8 cellular contexts compared by ENCODE assay signal in the genomic region with DNA sequence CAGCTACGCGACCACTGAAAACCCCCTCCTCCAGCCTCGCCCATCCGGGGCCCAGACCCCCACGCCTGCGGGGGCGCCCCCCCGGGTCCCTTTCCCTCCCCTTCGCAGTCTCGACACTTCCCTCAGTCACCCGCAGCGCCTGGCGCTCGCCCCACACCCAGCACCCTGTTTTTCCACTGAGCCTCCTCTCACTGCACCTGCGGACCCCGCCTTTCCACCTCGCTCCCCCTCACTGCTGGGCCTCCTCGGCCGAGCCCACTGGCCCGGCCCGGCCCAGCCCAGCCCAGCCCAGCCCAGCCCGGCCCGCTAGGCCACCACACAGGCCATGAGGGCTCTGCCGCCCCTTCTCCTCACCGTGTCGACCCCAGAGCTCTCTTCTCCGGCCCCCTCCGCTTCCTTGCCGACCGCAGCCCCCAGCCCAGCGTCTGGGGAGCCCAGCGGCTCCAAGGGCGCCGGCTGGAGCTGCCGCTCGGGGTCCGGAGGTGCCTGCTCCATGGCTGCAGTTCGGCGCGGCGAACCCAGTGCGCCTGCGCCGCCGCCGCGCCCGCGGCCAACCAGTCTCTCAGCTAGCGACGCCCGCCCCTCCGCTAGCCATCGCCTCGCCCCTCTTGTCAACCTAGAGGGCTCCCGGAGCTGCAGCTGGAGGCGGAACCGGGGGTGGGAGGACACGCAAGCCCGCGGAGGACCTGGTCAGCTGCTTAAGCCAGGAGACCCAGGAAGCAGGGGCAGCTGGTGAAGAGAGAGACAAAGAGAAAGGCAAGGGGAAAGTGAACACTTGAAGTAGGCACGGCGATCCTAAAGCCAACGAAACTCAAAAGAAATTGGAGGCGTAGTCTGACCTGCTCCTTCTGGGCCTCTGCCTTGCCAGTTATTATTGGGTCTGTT. TPM values are rescaled to one million over a fixed set of nuclear protein-coding genes. Genes with fewer than 3 reads are reported as not detected.
DNase-seq lines count a peak whose midpoint lies in the region; ATAC-seq and TF ChIP-seq lines count a peak whose summit lies in the region.

A gene (minus strand): TSS at position 525 of the 885 bp plus-strand sequence. CDS start 30 bp downstream, at position 495.

- H3K9me3 Mint-ChIP-seq in activated naive CD4-positive, alpha-beta T cell treated with anti-CD3 and anti-CD28 coated beads, Interleukin-2, amount 50 U/mL, for 24 hours = no peaks in the 10 kb centered on the region

- peaks cover 23% of the 10 kb centered on the region for H3K4me1 ChIP-seq in suprapubic skin

- peak in 1 of 2 donors; percentile 42 for TF ChIP-seq POLR2A in suprapubic skin (IDR thresholded peaks at IDR 0.05)

- H3K4me3 Mint-ChIP-seq in activated naive CD4-positive, alpha-beta T cell treated with anti-CD3 and anti-CD28 coated beads, Interleukin-2, amount 50 U/mL, for 24 hours = peak within 1 kb of the TSS; percentile 92

- WGBS in suprapubic skin = under 1% methylated on average over 40 of the region's 65 CpGs

- H3K27ac ChIP-seq in suprapubic skin = peak within 1 kb of the TSS; percentile 76

- no peaks in the 10 kb centered on the region for H3K27me3 ChIP-seq in suprapubic skin

- peak within 1 kb of the TSS; percentile 94 for H3K27ac Mint-ChIP-seq in activated naive CD4-positive, alpha-beta T cell treated with anti-CD3 and anti-CD28 coated beads, Interleukin-2, amount 50 U/mL, for 24 hours

- peaks cover 8% of the 10 kb centered on the region for H3K36me3 Mint-ChIP-seq in activated naive CD4-positive, alpha-beta T cell treated with anti-CD3 and anti-CD28 coated beads, Interleukin-2, amount 50 U/mL, for 24 hours

- H3K9me3 ChIP-seq in suprapubic skin = no peaks in the 10 kb centered on the region

- H3K27me3 Mint-ChIP-seq in activated naive CD4-positive, alpha-beta T cell treated with anti-CD3 and anti-CD28 coated beads, Interleukin-2, amount 50 U/mL, for 24 hours = no peaks in the 10 kb centered on the region

- DNase-seq in NCI-H1092 (lab: John Stamatoyannopoulos, UW) (peak; percentile 87), glomerular endothelial cell (ENCODE audit: extremely low read depth, low read depth, low spot score) (peak; percentile 42), occipital lobe (lab: John Stamatoyannopoulos, UW) (peak; percentile 88), suprapubic skin (ENCODE audit: low spot score in 2 of 2) (peak; percentile 95)

- H3K4me3 ChIP-seq in GM08714 (ENCODE audit: low read length) (peak within 1 kb of the TSS; percentile 98), suprapubic skin (peak within 1 kb of the TSS; percentile 67)

- ATAC-seq in HG02610 (IDR thresholded peaks at IDR 0.05; ENCODE audit: unreplicated experiment) = peak; percentile 85
- peak; percentile 98 for ATAC-seq in SK-N-SH treated with all-trans-retinoic acid at 6 μM for 48 hours

- peaks cover 34% of the 10 kb centered on the region for H3K4me1 Mint-ChIP-seq in activated naive CD4-positive, alpha-beta T cell treated with anti-CD3 and anti-CD28 coated beads, Interleukin-2, amount 50 U/mL, for 24 hours

- peaks cover 7% of the 10 kb centered on the region for H3K36me3 ChIP-seq in suprapubic skin

- no peak for TF ChIP-seq EP300 in suprapubic skin (IDR thresholded peaks at IDR 0.05)

- no peak for TF ChIP-seq CTCF in suprapubic skin (IDR thresholded peaks at IDR 0.05)

TF ChIP-seq in SK-N-SH treated with all-trans-retinoic acid at 6 μM for 48 hours, 23 proteins besides CTCF, POLR2A, EP300 and RAD21:
- TF ChIP-seq OSR1 (CRISPR knock-in tag; IDR thresholded peaks at IDR 0.05) = no peak
- TF ChIP-seq, protein P1, sequence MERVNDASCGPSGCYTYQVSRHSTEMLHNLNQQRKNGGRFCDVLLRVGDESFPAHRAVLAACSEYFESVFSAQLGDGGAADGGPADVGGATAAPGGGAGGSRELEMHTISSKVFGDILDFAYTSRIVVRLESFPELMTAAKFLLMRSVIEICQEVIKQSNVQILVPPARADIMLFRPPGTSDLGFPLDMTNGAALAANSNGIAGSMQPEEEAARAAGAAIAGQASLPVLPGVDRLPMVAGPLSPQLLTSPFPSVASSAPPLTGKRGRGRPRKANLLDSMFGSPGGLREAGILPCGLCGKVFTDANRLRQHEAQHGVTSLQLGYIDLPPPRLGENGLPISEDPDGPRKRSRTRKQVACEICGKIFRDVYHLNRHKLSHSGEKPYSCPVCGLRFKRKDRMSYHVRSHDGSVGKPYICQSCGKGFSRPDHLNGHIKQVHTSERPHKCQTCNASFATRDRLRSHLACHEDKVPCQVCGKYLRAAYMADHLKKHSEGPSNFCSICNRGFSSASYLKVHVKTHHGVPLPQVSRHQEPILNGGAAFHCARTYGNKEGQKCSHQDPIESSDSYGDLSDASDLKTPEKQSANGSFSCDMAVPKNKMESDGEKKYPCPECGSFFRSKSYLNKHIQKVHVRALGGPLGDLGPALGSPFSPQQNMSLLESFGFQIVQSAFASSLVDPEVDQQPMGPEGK (CRISPR knock-in tag; IDR thresholded peaks at IDR 0.05; ENCODE audit: borderline replicate concordance) = peak; percentile 37; the same call in 1 of the 2 replicates

RNA-seq across cellular contexts. Expression of the gene that starts here (rescaled TPM):
- total RNA-seq in glomerular endothelial cell (34.5 and 39.6 TPM in 2 replicates), occipital lobe (88.7 TPM), suprapubic skin (10 to 100 TPM; 20.6 to 27.8 (median 24.9) TPM)

Comparison
In these comparisons a context has a peak if more than half of its experiments do, and no peak if none do; other contexts are left out.
1. Peak in every context shown above with its lines: DNase-seq, ATAC-seq, H3K4me3 ChIP-seq and H3K27ac ChIP-seq.
2. DNase-seq: peak in every context shown above with its lines; median percentile 95 in suprapubic skin; 88 in occipital lobe; 87 in NCI-H1092; 42 in glomerular endothelial cell.